21 cellular contexts compared by ENCODE assay signal in genomic region chr14:105384605-105385321, GRCh38. TPM values are rescaled to one million over a fixed set of nuclear protein-coding genes. Genes with fewer than 3 reads are reported as not detected.
"Had no signal": no experiment of that assay in that cellular context is flagged by ENCODE, and none has a peak within 500 bp of the region (broad histone marks: within the 10 kb centered on the region; RNA-seq: fewer than 3 reads in every experiment).

No MANE protein-coding gene starts in this region.

- H3K27ac ChIP-seq: esophagus squamous epithelium, gastroesophageal sphincter, neutrophil, testis, tibial nerve, upper lobe of right lung, vagina had no signal

- ATAC-seq: gastroesophageal sphincter; stimulated activated effector memory CD8-positive, alpha-beta T cell treated with anti-CD3 and anti-CD28 coated beads, Interleukin-12 subunit alpha, Interleukin-12 subunit beta, amount 100 ng/mL, for 72 hours; upper lobe of right lung had no signal

- H3K9me3 Mint-ChIP-seq: central memory CD8-positive, alpha-beta T cell; naive B cell; nephron progenitor cell; stimulated activated effector memory CD8-positive, alpha-beta T cell treated with anti-CD3 and anti-CD28 coated beads, Interleukin-12 subunit alpha, Interleukin-12 subunit beta, amount 100 ng/mL, for 72 hours; stimulated activated naive CD8-positive, alpha-beta T cell treated with anti-CD3 and anti-CD28 coated beads, Interleukin-15, Interleukin-2, amounts not matched to agents 100 ng/mL and 50 ng/mL, for 24 hours had no signal

- H3K36me3 Mint-ChIP-seq: naive B cell; stimulated activated effector memory CD8-positive, alpha-beta T cell treated with anti-CD3 and anti-CD28 coated beads, Interleukin-12 subunit alpha, Interleukin-12 subunit beta, amount 100 ng/mL, for 72 hours had no signal

- H3K27me3 ChIP-seq: esophagus squamous epithelium, gastroesophageal sphincter, neutrophil, testis, tibial nerve, upper lobe of right lung, vagina had no signal

- H3K4me1 Mint-ChIP-seq: central memory CD8-positive, alpha-beta T cell; nephron progenitor cell; stimulated activated effector memory CD8-positive, alpha-beta T cell treated with anti-CD3 and anti-CD28 coated beads, Interleukin-12 subunit alpha, Interleukin-12 subunit beta, amount 100 ng/mL, for 72 hours had no signal

- H3K4me1 ChIP-seq: testis, vagina had no signal

- H3K9me3 ChIP-seq: esophagus squamous epithelium, gastroesophageal sphincter, neutrophil, testis, tibial nerve, upper lobe of right lung, vagina had no signal

- H3K27me3 Mint-ChIP-seq: central memory CD8-positive, alpha-beta T cell; naive B cell; stimulated activated naive CD8-positive, alpha-beta T cell treated with anti-CD3 and anti-CD28 coated beads, Interleukin-15, Interleukin-2, amounts not matched to agents 100 ng/mL and 50 ng/mL, for 24 hours had no signal

- H3K4me3 Mint-ChIP-seq: central memory CD8-positive, alpha-beta T cell; naive B cell; nephron progenitor cell; stimulated activated effector memory CD8-positive, alpha-beta T cell treated with anti-CD3 and anti-CD28 coated beads, Interleukin-12 subunit alpha, Interleukin-12 subunit beta, amount 100 ng/mL, for 72 hours; stimulated activated naive CD8-positive, alpha-beta T cell treated with anti-CD3 and anti-CD28 coated beads, Interleukin-15, Interleukin-2, amounts not matched to agents 100 ng/mL and 50 ng/mL, for 24 hours had no signal

- H3K27ac Mint-ChIP-seq: nephron progenitor cell; stimulated activated effector memory CD8-positive, alpha-beta T cell treated with anti-CD3 and anti-CD28 coated beads, Interleukin-12 subunit alpha, Interleukin-12 subunit beta, amount 100 ng/mL, for 72 hours; stimulated activated naive CD8-positive, alpha-beta T cell treated with anti-CD3 and anti-CD28 coated beads, Interleukin-15, Interleukin-2, amounts not matched to agents 100 ng/mL and 50 ng/mL, for 24 hours had no signal

- DNase-seq: cortex of kidney; esophagus squamous epithelium; foreskin fibroblast; glutamatergic neuron; kidney glomerular epithelial cell; mesenchymal stem cell; midbrain; naive B cell; nephron progenitor cell; stimulated activated CD4-positive, alpha-beta T cell treated with anti-CD3 and anti-CD28 coated beads, Interleukin-4, amount 100 ng/mL, for 1 hour; stimulated activated CD8-positive, alpha-beta memory T cell treated with anti-CD3 and anti-CD28 coated beads, Interleukin-4, amount 100 ng/mL, for 48 hours; testis; upper lobe of right lung had no signal

- H3K4me3 ChIP-seq: esophagus squamous epithelium, gastroesophageal sphincter, lung, testis, tibial nerve, upper lobe of right lung, vagina had no signal

RNA-seq across cellular contexts. Expression of gene TEX22, which starts 13.6 kb away (rescaled TPM):
- total RNA-seq: vagina had no signal
